ENCODE assay signal across 14 cellular contexts in the genomic region with DNA sequence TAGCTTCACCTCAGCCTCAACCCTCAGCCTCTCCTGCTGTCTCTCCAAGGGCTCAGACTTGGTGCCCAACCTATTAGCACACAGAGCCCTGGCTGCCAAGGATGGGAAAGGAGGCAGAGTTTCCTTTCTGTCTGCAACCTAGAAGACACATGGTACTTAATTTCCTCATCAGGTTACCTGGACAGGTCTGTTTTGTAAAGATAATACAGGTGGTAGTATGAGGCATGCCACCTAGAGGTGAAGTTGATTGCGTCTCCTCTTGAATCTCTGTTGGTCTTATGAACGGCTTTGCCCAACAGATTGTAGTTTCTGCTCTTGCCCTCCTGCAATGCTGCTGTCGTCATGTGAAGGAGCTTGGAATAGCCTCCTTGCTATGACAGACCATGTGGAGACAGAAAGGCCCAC. TPM values are rescaled to one million over a fixed set of nuclear protein-coding genes. Genes with fewer than 3 reads are reported as not detected.
DNase-seq lines count a peak whose midpoint lies in the region; ATAC-seq and TF ChIP-seq lines count a peak whose summit lies in the region.
"Had no signal": no experiment of that assay in that cellular context is flagged by ENCODE, and none has a peak within 500 bp of the region (broad histone marks: within the 10 kb centered on the region; RNA-seq: fewer than 3 reads in every experiment).

No MANE protein-coding gene starts in this region.

- H3K36me3 Mint-ChIP-seq in CD4-positive, alpha-beta memory T cell = no peaks in the 10 kb centered on the region
- H3K36me3 Mint-ChIP-seq in HFFc6 (ENCODE audit: low read depth) = no peaks in the 10 kb centered on the region

- H3K27ac ChIP-seq in CD4-positive, alpha-beta memory T cell (ENCODE audit: low read depth, low read length) = no peak overlapping the region
- H3K27ac ChIP-seq in RWPE2 (ENCODE audit: poor library complexity, severe bottlenecking) = no peak overlapping the region
- H3K27ac ChIP-seq: BLaER1, psoas muscle, thoracic aorta had no signal

- no peak for ATAC-seq in RWPE2 (ENCODE audit: low read depth)
- no peak for ATAC-seq in GM18873 (IDR thresholded peaks at IDR 0.05; ENCODE audit: low FRiP score, unreplicated experiment)
- no peak for ATAC-seq in GM18498 (IDR thresholded peaks at IDR 0.05; ENCODE audit: unreplicated experiment)

- CTCF ChIA-PET in CD4-positive, alpha-beta memory T cell (lab: Charles Lee; ENCODE audit: partially characterized antibody) = interaction anchor here (0.7 to 5.4 kb wide), 6 partner anchors 12 to 208 kb away, joined by 3 to 44 read pairs (median 3); no protein-coding TSS in a partner anchor

- TF ChIP-seq CTCF in HFFc6 (IDR thresholded peaks at IDR 0.05) = 0 out of 2 replicates have a peak, but pooled peaks have one; percentile 9
- TF ChIP-seq CTCF in RWPE2 (IDR thresholded peaks at IDR 0.05; ENCODE audit: poor library complexity, severe bottlenecking) = peak; percentile 38

- no peaks in the 10 kb centered on the region for H3K9me3 Mint-ChIP-seq in CD4-positive, alpha-beta memory T cell
- H3K9me3 Mint-ChIP-seq in HFFc6 = no peaks in the 10 kb centered on the region

- no peak overlapping the region for H3K4me3 ChIP-seq in CD4-positive, alpha-beta memory T cell (ENCODE audit: low read length in 2 of 2)
- no peak overlapping the region for H3K4me3 ChIP-seq in RWPE2 (ENCODE audit: severe bottlenecking)
- H3K4me3 ChIP-seq: BLaER1, psoas muscle, thoracic aorta had no signal

- intact Hi-C loops in CD4-positive, alpha-beta memory T cell (cut with micrococcal nuclease) = loop anchor here (1.0 kb wide), 1 partner anchor 157 kb away; no protein-coding TSS in a partner anchor

- H3K9me3 ChIP-seq in CD4-positive, alpha-beta memory T cell (ENCODE audit: control insufficient read depth in 1 of 2, low read length in 2 of 2) = no peaks in the 10 kb centered on the region
- no peaks in the 10 kb centered on the region for H3K9me3 ChIP-seq in RWPE2 (ENCODE audit: severe bottlenecking)
- H3K9me3 ChIP-seq: BLaER1, psoas muscle, thoracic aorta had no signal

- POLR2A ChIA-PET in CD4-positive, alpha-beta memory T cell (lab: Charles Lee; ENCODE audit: partially characterized antibody) = no interaction called here

- no peaks in the 10 kb centered on the region for H3K36me3 ChIP-seq in CD4-positive, alpha-beta memory T cell (ENCODE audit: insufficient read depth, low read length)
- H3K36me3 ChIP-seq in RWPE2 (ENCODE audit: low read depth) = no peaks in the 10 kb centered on the region
- H3K36me3 ChIP-seq: thoracic aorta had no signal

- H3K4me1 Mint-ChIP-seq in CD4-positive, alpha-beta memory T cell = no peaks in the 10 kb centered on the region
- H3K4me1 Mint-ChIP-seq in HFFc6 (ENCODE audit: low read depth) = peaks cover 4% of the 10 kb centered on the region; the same call in 1 of the 2 replicates

- H3K4me3 Mint-ChIP-seq in CD4-positive, alpha-beta memory T cell = peak overlapping the region in 1 of 8 donors; percentile 49
- H3K4me3 Mint-ChIP-seq in HFFc6 = no peak overlapping the region

- H3K27me3 Mint-ChIP-seq in CD4-positive, alpha-beta memory T cell = no peaks in the 10 kb centered on the region
- H3K27me3 Mint-ChIP-seq in HFFc6 (ENCODE audit: insufficient read depth) = peaks cover 16% of the 10 kb centered on the region

- H3K4me1 ChIP-seq in CD4-positive, alpha-beta memory T cell (ENCODE audit: insufficient read depth, low read length) = no peaks in the 10 kb centered on the region
- H3K4me1 ChIP-seq in RWPE2 (ENCODE audit: insufficient read depth, poor library complexity, severe bottlenecking) = no peaks in the 10 kb centered on the region
- H3K4me1 ChIP-seq: BLaER1 had no signal

- DNase-seq in CD4-positive, alpha-beta memory T cell = peak in 4 of 5 donors; percentile 7 to 17 (median 11)
- DNase-seq in HFFc6 = no peak
- no peak for DNase-seq in RWPE2 (ENCODE audit: low spot score)
- DNase-seq in iPS-NIHi11 (ENCODE audit: low spot score) = peak; percentile 41
- no peak for DNase-seq in NOMO-1 (lab: John Stamatoyannopoulos, UW; ENCODE audit: unreplicated experiment in 2 of 2)
- no peak for DNase-seq in HCEC 1CT
- DNase-seq: activated CD4-positive, CD25-positive, alpha-beta regulatory T cell treated with anti-CD3 and anti-CD28 coated beads, Interleukin-2, amount 50 U/mL, for 72 hours; foreskin melanocyte; NCI-H1930; psoas muscle had no signal

- peak overlapping the region in 1 of 7 donors; percentile 36 for H3K27ac Mint-ChIP-seq in CD4-positive, alpha-beta memory T cell
- no peak overlapping the region for H3K27ac Mint-ChIP-seq in HFFc6

- no peaks in the 10 kb centered on the region for H3K27me3 ChIP-seq in CD4-positive, alpha-beta memory T cell (ENCODE audit: insufficient read depth, low read length)
- H3K27me3 ChIP-seq in RWPE2 (ENCODE audit: insufficient read depth, poor library complexity, severe bottlenecking) = no peaks in the 10 kb centered on the region
- H3K27me3 ChIP-seq: BLaER1 had no signal

RNA-seq across cellular contexts. Expression of gene RMND5A, which starts 44.5 kb away (rescaled TPM):
- total RNA-seq in CD4-positive, alpha-beta memory T cell = 10 to 100 TPM; 37.1 to 37.4 TPM
- polyA plus RNA-seq in CD4-positive, alpha-beta memory T cell = 10 to 100 TPM; 11.0 to 17.4 TPM
- 10 to 100 TPM in 1 of 6 experiments, 1 to 10 TPM in 5; 5.5 to 10.7 (median 8.4) TPM for total RNA-seq in HFFc6 (2021; fragmentation: NEBNext Ultra II Directional; extraction: Animal tissue kit (Norgen Biotek cat#: 25700))

RNA-seq across cellular contexts. Expression of gene RNF103, which starts 51.9 kb away (rescaled TPM):
- 10 to 100 TPM; 33.7 to 35.0 TPM for total RNA-seq in CD4-positive, alpha-beta memory T cell
- polyA plus RNA-seq in CD4-positive, alpha-beta memory T cell = 1 to 10 TPM; 1.8 to 6.4 TPM
- 10 to 100 TPM; 11.3 to 18.5 (median 13.1) TPM for total RNA-seq in HFFc6 (2021; fragmentation: NEBNext Ultra II Directional; extraction: Animal tissue kit (Norgen Biotek cat#: 25700))

Comparison
In these comparisons a context has a peak if more than half of its experiments do, and no peak if none do; other contexts are left out.
1. DNase-seq: peak in CD4-positive, alpha-beta memory T cell (4 of 5) and iPS-NIHi11 (single experiment); none in HFFc6 (single experiment), RWPE2 (single experiment), NOMO-1 (0 of 2) and HCEC 1CT (single experiment).